Comparison of ENCODE assay signal across 12 cellular contexts in genomic region chr2:58553937-58554336, GRCh38.
DNase-seq lines count a peak whose midpoint lies in the region; ATAC-seq, FAIRE-seq and TF ChIP-seq lines count a peak whose summit lies in the region.
"Had no signal": no experiment of that assay in that cellular context is flagged by ENCODE, and none has a peak within 500 bp of the region (broad histone marks: within the 10 kb centered on the region; RNA-seq: fewer than 3 reads in every experiment).

No MANE protein-coding gene starts in this region.

- no peaks in the 10 kb centered on the region for H3K36me3 Mint-ChIP-seq in activated naive CD4-positive, alpha-beta T cell treated with anti-CD3 and anti-CD28 coated beads for 36 hours (ENCODE audit: low read depth)
- no peaks in the 10 kb centered on the region for H3K36me3 Mint-ChIP-seq in activated naive CD4-positive, alpha-beta T cell treated with anti-CD3 and anti-CD28 coated beads, Interleukin-2, amount 10 ng/mL, durations not matched to agents 7 days and 5 days
- H3K36me3 Mint-ChIP-seq in endothelial cell (ENCODE audit: low read depth, unreplicated experiment) = no peaks in the 10 kb centered on the region
- H3K36me3 Mint-ChIP-seq: CD8-positive, alpha-beta T cell had no signal

- FAIRE-seq in urothelium cell line (lab: Jason Lieb, UNC) = no peak
- FAIRE-seq: endothelial cell of umbilical vein had no signal

- no peaks in the 10 kb centered on the region for H3K9me3 ChIP-seq in thyroid gland

- H3K4me3 Mint-ChIP-seq in activated naive CD4-positive, alpha-beta T cell treated with anti-CD3 and anti-CD28 coated beads for 36 hours = no peak overlapping the region
- no peak overlapping the region for H3K4me3 Mint-ChIP-seq in activated naive CD4-positive, alpha-beta T cell treated with anti-CD3 and anti-CD28 coated beads, Interleukin-2, amount 10 ng/mL, durations not matched to agents 7 days and 5 days
- no peak overlapping the region for H3K4me3 Mint-ChIP-seq in endothelial cell (ENCODE audit: unreplicated experiment)
- H3K4me3 Mint-ChIP-seq: CD8-positive, alpha-beta T cell; T-helper 1 cell treated with Interleukin-12 subunit alpha and Interleukin-12 subunit beta and Interleukin-4 antibody, amounts not matched to agents 30 μg/mL and 1 μg/mL, for 36 hours had no signal

- TF ChIP-seq CTCF in LNCaP clone FGC (IDR thresholded peaks at IDR 0.05; ENCODE audit: control insufficient read depth, extremely low read depth, insufficient read depth) (peak; percentile 31; the same call in 1 of the 2 replicates), endothelial cell (IDR thresholded peaks at IDR 0.05; ENCODE audit: unreplicated experiment) (no peak), thyroid gland (IDR thresholded peaks at IDR 0.05) (peak in 1 of 6 experiments; percentile 19)

- no peak for TF ChIP-seq POLR2A in thyroid gland (IDR thresholded peaks at IDR 0.05)

- ATAC-seq in HG02759 (IDR thresholded peaks at IDR 0.05; ENCODE audit: unreplicated experiment) = no peak
- ATAC-seq: CD8-positive, alpha-beta T cell had no signal

- no peaks in the 10 kb centered on the region for H3K4me1 Mint-ChIP-seq in activated naive CD4-positive, alpha-beta T cell treated with anti-CD3 and anti-CD28 coated beads for 36 hours (ENCODE audit: low read depth)
- no peaks in the 10 kb centered on the region for H3K4me1 Mint-ChIP-seq in activated naive CD4-positive, alpha-beta T cell treated with anti-CD3 and anti-CD28 coated beads, Interleukin-2, amount 10 ng/mL, durations not matched to agents 7 days and 5 days
- H3K4me1 Mint-ChIP-seq in endothelial cell (ENCODE audit: unreplicated experiment) = no peaks in the 10 kb centered on the region

- no peaks in the 10 kb centered on the region for H3K36me3 ChIP-seq in thyroid gland

- 65 to 73% methylated on average over 2 of the region's 2 CpGs for WGBS in thyroid gland, 2 donors

- H3K4me1 ChIP-seq in thyroid gland = no peaks in the 10 kb centered on the region

- H3K27ac ChIP-seq in thyroid gland = no peak overlapping the region

- intact Hi-C loops in activated naive CD4-positive, alpha-beta T cell treated with anti-CD3 and anti-CD28 coated beads for 36 hours (cut with micrococcal nuclease) = loop anchor here (5.0 kb wide), 1 partner anchor 647 kb away; no protein-coding TSS in a partner anchor
- intact Hi-C loops in thyroid gland (cut with DNase I) = no loop called here

- H3K27me3 ChIP-seq in thyroid gland = no peaks in the 10 kb centered on the region

- peak; percentile 9 for DNase-seq in activated naive CD4-positive, alpha-beta T cell treated with anti-CD3 and anti-CD28 coated beads for 36 hours
- no peak for DNase-seq in activated naive CD4-positive, alpha-beta T cell treated with anti-CD3 and anti-CD28 coated beads, Interleukin-2, amount 10 ng/mL, durations not matched to agents 7 days and 5 days
- DNase-seq in LNCaP clone FGC (ENCODE audit: low read depth) (no peak), endothelial cell (ENCODE audit: low spot score) (peak; percentile 12), thyroid gland (peak; percentile 2 to 7), urothelium cell line (ENCODE audit: low spot score) (no peak), activated gamma-delta T cell treated with Interleukin-2 at 50 U/mL for 16 hours (no peak)
- DNase-seq: CD8-positive, alpha-beta T cell; stimulated activated CD4-positive, alpha-beta T cell treated with anti-CD3 and anti-CD28 coated beads, Interleukin-4, amount 100 ng/mL, for 4 hours had no signal

- no peaks in the 10 kb centered on the region for H3K9me3 Mint-ChIP-seq in activated naive CD4-positive, alpha-beta T cell treated with anti-CD3 and anti-CD28 coated beads for 36 hours
- no peaks in the 10 kb centered on the region for H3K9me3 Mint-ChIP-seq in activated naive CD4-positive, alpha-beta T cell treated with anti-CD3 and anti-CD28 coated beads, Interleukin-2, amount 10 ng/mL, durations not matched to agents 7 days and 5 days
- no peaks in the 10 kb centered on the region for H3K9me3 Mint-ChIP-seq in endothelial cell (ENCODE audit: unreplicated experiment)
- H3K9me3 Mint-ChIP-seq: CD8-positive, alpha-beta T cell; T-helper 1 cell treated with Interleukin-12 subunit alpha and Interleukin-12 subunit beta and Interleukin-4 antibody, amounts not matched to agents 30 μg/mL and 1 μg/mL, for 36 hours had no signal

- H3K4me3 ChIP-seq in LNCaP clone FGC (ENCODE audit: low read depth, low read length) = no peak overlapping the region
- no peak overlapping the region for H3K4me3 ChIP-seq in thyroid gland (replicated peaks in 1 of 3)

- H3K27me3 Mint-ChIP-seq in activated naive CD4-positive, alpha-beta T cell treated with anti-CD3 and anti-CD28 coated beads for 36 hours (ENCODE audit: low read depth) = no peaks in the 10 kb centered on the region
- no peaks in the 10 kb centered on the region for H3K27me3 Mint-ChIP-seq in activated naive CD4-positive, alpha-beta T cell treated with anti-CD3 and anti-CD28 coated beads, Interleukin-2, amount 10 ng/mL, durations not matched to agents 7 days and 5 days
- no peaks in the 10 kb centered on the region for H3K27me3 Mint-ChIP-seq in endothelial cell (ENCODE audit: unreplicated experiment)

- no peak overlapping the region for H3K27ac Mint-ChIP-seq in activated naive CD4-positive, alpha-beta T cell treated with anti-CD3 and anti-CD28 coated beads for 36 hours
- H3K27ac Mint-ChIP-seq in activated naive CD4-positive, alpha-beta T cell treated with anti-CD3 and anti-CD28 coated beads, Interleukin-2, amount 10 ng/mL, durations not matched to agents 7 days and 5 days = no peak overlapping the region
- H3K27ac Mint-ChIP-seq in endothelial cell (ENCODE audit: unreplicated experiment) = no peak overlapping the region
- H3K27ac Mint-ChIP-seq: CD8-positive, alpha-beta T cell; T-helper 1 cell treated with Interleukin-12 subunit alpha and Interleukin-12 subunit beta and Interleukin-4 antibody, amounts not matched to agents 30 μg/mL and 1 μg/mL, for 36 hours had no signal

- CTCF ChIA-PET in activated naive CD4-positive, alpha-beta T cell treated with anti-CD3 and anti-CD28 coated beads for 36 hours (lab: Charles Lee) = interaction anchor here (0.7 to 0.8 kb wide), 2 partner anchors 9 to 648 kb away, joined by 3 to 4 read pairs; no protein-coding TSS in a partner anchor
- CTCF ChIA-PET in activated naive CD4-positive, alpha-beta T cell treated with anti-CD3 and anti-CD28 coated beads, Interleukin-2, amount 10 ng/mL, durations not matched to agents 7 days and 5 days (lab: Charles Lee) = no interaction called here

Comparison
In these comparisons a context has a peak if more than half of its experiments do, and no peak if none do; other contexts are left out.
1. DNase-seq: peak in activated naive CD4-positive, alpha-beta T cell treated with anti-CD3 and anti-CD28 coated beads for 36 hours (single experiment), endothelial cell (single experiment) and thyroid gland (2 of 2); none in activated naive CD4-positive, alpha-beta T cell treated with anti-CD3 and anti-CD28 coated beads, Interleukin-2, amount 10 ng/mL, durations not matched to agents 7 days and 5 days (single experiment), LNCaP clone FGC (single experiment), urothelium cell line (single experiment) and activated gamma-delta T cell treated with Interleukin-2 at 50 U/mL for 16 hours (single experiment).